In the genomic region with DNA sequence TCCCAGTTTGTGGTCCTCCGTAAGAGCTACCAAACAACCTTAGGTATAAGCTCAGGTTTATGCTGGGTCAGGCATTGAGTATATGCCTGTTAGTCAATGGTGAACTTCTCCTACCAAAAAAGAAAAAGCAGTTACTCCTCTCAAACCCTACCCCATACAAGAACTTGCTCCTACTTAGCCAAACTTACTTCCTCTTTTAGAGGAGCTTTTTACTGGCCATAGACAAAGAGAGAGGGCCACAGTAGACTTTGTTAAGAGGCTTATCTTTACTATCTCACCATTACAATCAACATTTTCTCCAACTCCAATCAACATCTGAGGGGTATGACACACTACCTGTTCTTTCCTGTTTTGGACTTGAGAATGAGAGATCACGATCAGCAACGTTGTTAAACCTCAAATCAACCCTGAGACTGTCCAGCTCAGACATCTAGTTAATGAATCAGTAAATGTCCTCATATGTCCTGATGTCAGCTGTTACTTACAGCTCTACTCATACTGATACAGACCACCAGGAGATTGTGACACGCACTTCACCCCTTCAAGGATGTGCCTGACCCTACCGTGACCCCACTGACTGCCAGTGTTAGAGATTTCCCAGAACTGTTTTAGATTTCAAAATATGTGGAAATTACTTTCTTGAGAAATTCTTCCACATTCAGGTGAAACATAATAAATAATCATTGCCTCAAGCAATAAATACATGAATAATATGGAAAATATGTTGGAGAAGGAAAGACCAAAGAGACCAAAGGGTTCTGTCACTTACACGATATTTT, we compare ENCODE assay signal across 8 cellular contexts. TPM values are rescaled to one million over a fixed set of nuclear protein-coding genes. Genes with fewer than 3 reads are reported as not detected.
DNase-seq lines count a peak whose midpoint lies in the region; ATAC-seq and TF ChIP-seq lines count a peak whose summit lies in the region.

No MANE protein-coding gene starts in this region.

- no peaks in the 10 kb centered on the region for H4K20me1 ChIP-seq in GM23338 (replicated peaks; ENCODE audit: insufficient read depth)

- H3K4me3 ChIP-seq in HL-60 (replicated peaks; ENCODE audit: insufficient read depth, low read length) = no peak overlapping the region
- no peak overlapping the region for H3K4me3 ChIP-seq in sigmoid colon
- H3K4me3 ChIP-seq in GM23338 = no peak overlapping the region

- H2AFZ ChIP-seq in GM23338 = no peak overlapping the region

- H3K27me3 ChIP-seq in HL-60 (ENCODE audit: insufficient read depth, poor library complexity, severe bottlenecking) (no peaks in the 10 kb centered on the region), sigmoid colon (no peaks in the 10 kb centered on the region), GM23338 (ENCODE audit: insufficient read depth) (no peaks in the 10 kb centered on the region)

- no peak overlapping the region for H3K4me3 Mint-ChIP-seq in activated CD8-positive, alpha-beta memory T cell treated with anti-CD3 and anti-CD28 coated beads, Interleukin-2, amount 10 ng/mL, durations not matched to agents 7 days and 5 days
- H3K4me3 Mint-ChIP-seq in activated naive CD8-positive, alpha-beta T cell treated with anti-CD3 and anti-CD28 coated beads, Interleukin-2, amount 50 U/mL, for 24 hours = no peak overlapping the region
- no peak overlapping the region for H3K4me3 Mint-ChIP-seq in GM23338

- H3K79me2 ChIP-seq in GM23338 (replicated peaks; ENCODE audit: insufficient read depth) = no peaks in the 10 kb centered on the region

- H3K4me1 Mint-ChIP-seq in activated CD8-positive, alpha-beta memory T cell treated with anti-CD3 and anti-CD28 coated beads, Interleukin-2, amount 10 ng/mL, durations not matched to agents 7 days and 5 days = peaks cover 16% of the 10 kb centered on the region
- H3K4me1 Mint-ChIP-seq in activated naive CD8-positive, alpha-beta T cell treated with anti-CD3 and anti-CD28 coated beads, Interleukin-2, amount 50 U/mL, for 24 hours = peaks cover 12% of the 10 kb centered on the region
- H3K4me1 Mint-ChIP-seq in GM23338 = no peaks in the 10 kb centered on the region

- peak; percentile 63 for DNase-seq in activated CD8-positive, alpha-beta memory T cell treated with anti-CD3 and anti-CD28 coated beads, Interleukin-2, amount 10 ng/mL, durations not matched to agents 7 days and 5 days
- DNase-seq in activated CD8-positive, alpha-beta memory T cell treated with anti-CD3 and anti-CD28 coated beads for 24 hours = no peak
- DNase-seq in HL-60 (ENCODE audit: low read depth in 1 of 2, low spot score in 1 of 2) (peak; percentile 20 to 32), HuH-7.5 (ENCODE audit: low spot score) (no peak), sigmoid colon (no peak), GM23338 (ENCODE audit: low spot score) (no peak)
- DNase-seq in activated naive CD8-positive, alpha-beta T cell treated with anti-CD3 and anti-CD28 coated beads, Interleukin-2, amount 50 U/mL, for 24 hours = no peak
- peak; percentile 59 for DNase-seq in stimulated activated CD8-positive, alpha-beta memory T cell treated with anti-CD3 and anti-CD28 coated beads, Interleukin-4, amount 100 ng/mL, for 48 hours

- WGBS in sigmoid colon, 2 donors = 60 to 80% methylated on average over 6 of the region's 6 CpGs

- no peak for TF ChIP-seq POLR2A in sigmoid colon (IDR thresholded peaks at IDR 0.05)

- no peaks in the 10 kb centered on the region for H3F3A ChIP-seq in GM23338 (replicated peaks; ENCODE audit: low read depth)

- H3K36me3 Mint-ChIP-seq in activated CD8-positive, alpha-beta memory T cell treated with anti-CD3 and anti-CD28 coated beads, Interleukin-2, amount 10 ng/mL, durations not matched to agents 7 days and 5 days = peaks cover 2% of the 10 kb centered on the region
- H3K36me3 Mint-ChIP-seq in activated naive CD8-positive, alpha-beta T cell treated with anti-CD3 and anti-CD28 coated beads, Interleukin-2, amount 50 U/mL, for 24 hours (ENCODE audit: low read depth) = no peaks in the 10 kb centered on the region
- no peaks in the 10 kb centered on the region for H3K36me3 Mint-ChIP-seq in GM23338 (ENCODE audit: low read depth)

- TF ChIP-seq CTCF in HL-60 (IDR thresholded peaks at IDR 0.05; ENCODE audit: insufficient read depth, low read length) = no peak
- TF ChIP-seq CTCF in sigmoid colon (IDR thresholded peaks at IDR 0.05) = no peak
- no peak for TF ChIP-seq CTCF in GM23338 (conservative IDR thresholded peaks at IDR 0.05; ENCODE audit: low read depth in 2 of 2)

- intact Hi-C loops in sigmoid colon (cut with DNase I) = no loop called here

- ATAC-seq in activated CD8-positive, alpha-beta memory T cell treated with anti-CD3 and anti-CD28 coated beads, Interleukin-2, amount 10 ng/mL, durations not matched to agents 7 days and 5 days = peak; percentile 88
- peak; percentile 88 for ATAC-seq in activated naive CD8-positive, alpha-beta T cell treated with anti-CD3 and anti-CD28 coated beads, Interleukin-2, amount 50 U/mL, for 24 hours
- ATAC-seq in GM23338 = no peak

- no peaks in the 10 kb centered on the region for H3K27me3 Mint-ChIP-seq in activated CD8-positive, alpha-beta memory T cell treated with anti-CD3 and anti-CD28 coated beads, Interleukin-2, amount 10 ng/mL, durations not matched to agents 7 days and 5 days
- no peaks in the 10 kb centered on the region for H3K27me3 Mint-ChIP-seq in activated naive CD8-positive, alpha-beta T cell treated with anti-CD3 and anti-CD28 coated beads, Interleukin-2, amount 50 U/mL, for 24 hours
- no peaks in the 10 kb centered on the region for H3K27me3 Mint-ChIP-seq in GM23338 (ENCODE audit: insufficient read depth, low read depth, poor library complexity)

- H3K27ac Mint-ChIP-seq in activated CD8-positive, alpha-beta memory T cell treated with anti-CD3 and anti-CD28 coated beads, Interleukin-2, amount 10 ng/mL, durations not matched to agents 7 days and 5 days = peak overlapping the region; percentile 42
- no peak overlapping the region for H3K27ac Mint-ChIP-seq in activated naive CD8-positive, alpha-beta T cell treated with anti-CD3 and anti-CD28 coated beads, Interleukin-2, amount 50 U/mL, for 24 hours
- no peak overlapping the region for H3K27ac Mint-ChIP-seq in GM23338

- no peak for TF ChIP-seq EP300 in sigmoid colon (IDR thresholded peaks at IDR 0.05)

- peaks cover 3% of the 10 kb centered on the region for H3K9me3 Mint-ChIP-seq in activated CD8-positive, alpha-beta memory T cell treated with anti-CD3 and anti-CD28 coated beads, Interleukin-2, amount 10 ng/mL, durations not matched to agents 7 days and 5 days (ENCODE audit: low read depth)
- H3K9me3 Mint-ChIP-seq in activated naive CD8-positive, alpha-beta T cell treated with anti-CD3 and anti-CD28 coated beads, Interleukin-2, amount 50 U/mL, for 24 hours = no peaks in the 10 kb centered on the region
- H3K9me3 Mint-ChIP-seq in GM23338 = no peaks in the 10 kb centered on the region; the same call in 2 of the 3 replicates

- H3K9me3 ChIP-seq in sigmoid colon = no peaks in the 10 kb centered on the region

- CTCF ChIA-PET in activated CD8-positive, alpha-beta memory T cell treated with anti-CD3 and anti-CD28 coated beads, Interleukin-2, amount 10 ng/mL, durations not matched to agents 7 days and 5 days (lab: Charles Lee) = interaction anchor here (0.7 to 3.0 kb wide), 4 partner anchors 19 to 394 kb away, joined by 3 to 12 read pairs (median 4); a partner anchor contains a TSS

- H3K36me3 ChIP-seq in sigmoid colon (no peaks in the 10 kb centered on the region), GM23338 (ENCODE audit: insufficient read depth) (no peaks in the 10 kb centered on the region)

- peaks cover 0 to 9% (median 0%) of the 10 kb centered on the region in 4 donors for H3K4me1 ChIP-seq in sigmoid colon
- no peaks in the 10 kb centered on the region for H3K4me1 ChIP-seq in GM23338 (ENCODE audit: insufficient read depth)

- no peaks in the 10 kb centered on the region for H3K9me2 ChIP-seq in GM23338 (ENCODE audit: insufficient read depth)

- H3K27ac ChIP-seq in HL-60 (replicated peaks) (no peak overlapping the region; the same call in 1 of the 2 replicates), sigmoid colon (no peak overlapping the region), GM23338 (ENCODE audit: low read depth) (no peak overlapping the region)

- H3K4me2 ChIP-seq in GM23338 = no peak overlapping the region

TF ChIP-seq in GM23338, 12 proteins besides CTCF, POLR2A, EP300 and RAD21 (continues in another document):
- no peak for TF ChIP-seq EZH2 (IDR thresholded peaks at IDR 0.05; ENCODE audit: low read depth, unreplicated experiment)

RNA-seq across cellular contexts. Expression of a gene that starts 18.4 kb away (rescaled TPM):
- total RNA-seq in activated CD8-positive, alpha-beta memory T cell treated with anti-CD3 and anti-CD28 coated beads, Interleukin-2, amount 10 ng/mL, durations not matched to agents 7 days and 5 days = 10 to 100 TPM; 23.4 to 24.8 TPM
- 10 to 100 TPM; 13.9 to 84.0 (median 36.6) TPM for total RNA-seq in sigmoid colon
- polyA plus RNA-seq in sigmoid colon (10 to 100 TPM in 2 of 3 donors, 1 to 10 TPM in 1; 8.3 to 21.3 (median 15.0) TPM), GM23338 (2016; fragmentation: Nextera tagmentation; extraction: Ambion mirVana) (8.4 and 9.8 TPM in 2 replicates)
- 19.1 and 32.3 TPM in 2 replicates for total RNA-seq in GM23338 (2014; rRNA removed; shearing (Covaris generic))

Comparison
In these comparisons a context has a peak if more than half of its experiments do, and no peak if none do; other contexts are left out.
1. DNase-seq: peak in activated CD8-positive, alpha-beta memory T cell treated with anti-CD3 and anti-CD28 coated beads, Interleukin-2, amount 10 ng/mL, durations not matched to agents 7 days and 5 days (single experiment), HL-60 (2 of 2) and stimulated activated CD8-positive, alpha-beta memory T cell treated with anti-CD3 and anti-CD28 coated beads, Interleukin-4, amount 100 ng/mL, for 48 hours (single experiment); none in activated CD8-positive, alpha-beta memory T cell treated with anti-CD3 and anti-CD28 coated beads for 24 hours (single experiment), activated naive CD8-positive, alpha-beta T cell treated with anti-CD3 and anti-CD28 coated beads, Interleukin-2, amount 50 U/mL, for 24 hours (single experiment), HuH-7.5 (single experiment), sigmoid colon (single experiment) and GM23338 (single experiment).